In the genomic region with DNA sequence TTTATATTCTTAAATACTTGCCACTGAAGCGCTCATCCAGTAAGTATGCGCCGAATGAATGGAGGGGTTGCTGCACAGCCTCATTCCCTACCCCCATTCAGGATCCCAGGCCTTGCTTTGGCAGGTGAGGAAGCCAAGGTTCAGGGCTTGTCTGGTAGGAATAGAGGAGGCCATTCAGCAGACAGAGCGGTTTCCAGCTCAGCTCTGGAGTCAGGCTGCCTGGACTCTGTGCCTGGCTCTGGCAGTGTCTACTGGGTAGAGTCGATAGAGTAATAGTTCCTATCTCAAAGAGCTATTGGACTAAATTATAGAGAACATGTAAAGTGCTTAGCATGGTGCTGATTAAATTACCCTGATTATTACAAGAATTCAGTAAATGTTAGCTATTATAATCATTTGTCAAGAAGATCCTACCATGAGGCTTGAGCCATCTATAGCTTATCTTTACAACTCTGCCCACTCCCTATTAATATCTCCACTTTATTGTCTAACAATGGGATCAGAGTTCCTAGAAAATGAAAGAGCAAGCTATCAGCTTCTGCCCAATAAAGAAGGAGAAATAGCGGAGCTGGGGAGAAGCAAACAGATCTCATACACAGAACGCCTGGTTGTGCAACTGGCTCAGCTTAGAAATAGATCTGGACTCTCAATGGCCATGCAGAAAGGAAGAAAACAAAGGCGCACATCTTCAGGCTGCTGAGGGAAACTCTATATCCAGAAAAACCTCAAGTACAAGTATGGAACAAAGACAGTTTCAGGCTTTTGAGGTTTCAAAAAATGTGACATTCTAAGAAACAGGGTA, we compare ENCODE assay signal across 1 cellular context.
TF ChIP-seq lines count a peak whose summit lies in the region.

No MANE protein-coding gene starts in this region.

TF ChIP-seq in HepG2, 621 proteins besides CTCF, POLR2A, EP300 and RAD21:
- peak; percentile 54; the same call in 1 of the 2 replicates for TF ChIP-seq CEBPB (IDR thresholded peaks at IDR 0.05; ENCODE audit: borderline replicate concordance, low read depth, low read length)
- no peak for TF ChIP-seq ZNF160 (CRISPR knock-in tag; IDR thresholded peaks at IDR 0.05)
- no peak for TF ChIP-seq NCOA5 (CRISPR knock-in tag; IDR thresholded peaks at IDR 0.05)
- peak; percentile 47; the same call in 1 of the 2 replicates for TF ChIP-seq CEBPG (CRISPR knock-in tag; IDR thresholded peaks at IDR 0.05)
- TF ChIP-seq, protein P1, sequence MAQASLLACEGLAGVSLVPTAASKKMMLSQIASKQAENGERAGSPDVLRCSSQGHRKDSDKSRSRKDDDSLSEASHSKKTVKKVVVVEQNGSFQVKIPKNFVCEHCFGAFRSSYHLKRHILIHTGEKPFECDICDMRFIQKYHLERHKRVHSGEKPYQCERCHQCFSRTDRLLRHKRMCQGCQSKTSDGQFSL (CRISPR knock-in tag; IDR thresholded peaks at IDR 0.05), result no peak
